Comparison of ENCODE assay signal across 9 cellular contexts in genomic region chr11:56151376-56151775, GRCh38. TPM values are rescaled to one million over a fixed set of nuclear protein-coding genes. Genes with fewer than 3 reads are reported as not detected.
"Had no signal": no experiment of that assay in that cellular context is flagged by ENCODE, and none has a peak within 500 bp of the region (broad histone marks: within the 10 kb centered on the region; RNA-seq: fewer than 3 reads in every experiment).

No MANE protein-coding gene starts in this region.

- FAIRE-seq: H1, H54, HTR-8/SVneo had no signal

- H3K4me3 ChIP-seq: GM23338 had no signal

- ATAC-seq: GM23338 had no signal

- H3K4me2 ChIP-seq: GM23338 had no signal

- H2AFZ ChIP-seq: GM23338 had no signal

- DNase-seq: H9, HCEC 1CT, KG1 had no signal

RNA-seq across cellular contexts. Expression of gene OR8K5, which starts 8.7 kb away (rescaled TPM):
- total RNA-seq: GM23338, H1, H9, HT-29 had no signal
- polyA plus RNA-seq: GM23338, H1, IgD-negative memory B cell had no signal

RNA-seq across cellular contexts. Expression of gene OR8J3, which starts 11.4 kb away (rescaled TPM):
- total RNA-seq: GM23338, H1, H9, HT-29 had no signal
- polyA plus RNA-seq: GM23338, H1, IgD-negative memory B cell had no signal

RNA-seq across cellular contexts. Expression of gene OR5J2, which starts 25.0 kb away (rescaled TPM):
- total RNA-seq: GM23338, H1, H9, HT-29 had no signal
- polyA plus RNA-seq: GM23338, H1, IgD-negative memory B cell had no signal

RNA-seq across cellular contexts. Expression of gene OR8H3, which starts 29.2 kb away (rescaled TPM):
- total RNA-seq: GM23338, H1, H9, HT-29 had no signal
- polyA plus RNA-seq: GM23338, H1, IgD-negative memory B cell had no signal

RNA-seq across cellular contexts. Expression of gene OR8H2, which starts 47.9 kb away (rescaled TPM):
- total RNA-seq: GM23338, H1, H9, HT-29 had no signal
- polyA plus RNA-seq: GM23338, H1, IgD-negative memory B cell had no signal
